23 cellular contexts compared by ENCODE assay signal in the genomic region with DNA sequence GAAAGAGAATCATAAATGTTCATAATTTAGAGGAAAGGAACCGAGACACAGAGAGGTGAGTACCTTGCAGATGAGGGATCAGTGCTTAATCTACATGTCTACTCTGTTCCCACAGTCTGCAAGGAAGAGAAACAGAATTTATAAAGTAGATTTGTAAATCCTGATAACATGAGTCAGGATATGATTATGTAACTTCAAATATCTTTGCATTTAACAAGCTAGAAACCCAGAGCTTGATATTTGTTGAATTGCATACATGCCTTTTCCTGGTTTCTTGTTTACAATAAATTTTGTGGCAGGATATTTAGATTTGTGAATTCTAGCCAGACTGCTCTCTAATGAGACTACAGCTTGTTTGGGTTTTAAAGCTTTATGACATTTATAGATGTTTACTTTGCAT.
DNase-seq lines count a peak whose midpoint lies in the region; TF ChIP-seq lines count a peak whose summit lies in the region.
"Had no signal": no experiment of that assay in that cellular context is flagged by ENCODE, and none has a peak within 500 bp of the region (broad histone marks: within the 10 kb centered on the region; RNA-seq: fewer than 3 reads in every experiment).

No MANE protein-coding gene starts in this region.

- TF ChIP-seq CTCF in BJ (IDR thresholded peaks at IDR 0.05; ENCODE audit: insufficient read depth, low read depth, low read length) (no peak), choroid plexus epithelial cell (conservative IDR thresholded peaks at IDR 0.05; ENCODE audit: low read depth, low read length) (no peak), thyroid gland (IDR thresholded peaks at IDR 0.05) (no peak)

- H3K9ac ChIP-seq in muscle layer of colon (ENCODE audit: low read length) = no peak overlapping the region

- peak; percentile 36 for DNase-seq in BJ (ENCODE audit: low read depth)
- peak; percentile 17 for DNase-seq in LHCN-M2 (ENCODE audit: low read depth)
- DNase-seq in choroid plexus epithelial cell (ENCODE audit: low read depth) = peak; percentile 69
- no peak for DNase-seq in NCI-H748 treated with DMSO at 0.1 percent for 48 hours (lab: John Stamatoyannopoulos, UW)
- DNase-seq in amniotic stem cell (lab: John Stamatoyannopoulos, UW) = no peak
- no peak for DNase-seq in thyroid gland
- no peak for DNase-seq in activated effector memory CD4-positive, alpha-beta T cell treated with Interleukin-2 at 50 U/mL for 16 hours
- DNase-seq: activated B cell treated with CpG ODN at 0.5 μM for 24 hours; activated CD4-positive, alpha-beta memory T cell treated with anti-CD3 and anti-CD28 coated beads, Interleukin-2, amount 10 ng/mL, durations not matched to agents 7 days and 5 days; activated naive CD4-positive, alpha-beta T cell treated with anti-CD3 and anti-CD28 coated beads, Interleukin-2, amount 10 ng/mL, durations not matched to agents 7 days and 5 days; activated T-cell treated with anti-CD3 and anti-CD28 coated beads, Interleukin-2, amount 50 U/mL, for 1 hour; DND-41; gastrocnemius medialis; Kasumi-1; left cardiac atrium; NCI-H1105 treated with DMSO at 0.1 percent for 48 hours; NCI-H2107; OCI-M1; stimulated activated CD4-positive, alpha-beta T cell treated with anti-CD3 and anti-CD28 coated beads, Interleukin-4, amount 100 ng/mL, for 24 hours had no signal

- H3K27ac ChIP-seq in muscle layer of colon (ENCODE audit: low read depth, low read length) (peak overlapping the region; percentile 48), thyroid gland (no peak overlapping the region)
- H3K27ac ChIP-seq: gastrocnemius medialis, SJSA1, skin epidermis had no signal

- H3K27me3 ChIP-seq in BJ (ENCODE audit: control insufficient read depth, insufficient read depth, low read length) (no peaks in the 10 kb centered on the region), muscle layer of colon (ENCODE audit: control insufficient read depth in 1 of 2, insufficient read depth in 2 of 2, low read length in 2 of 2) (no peaks in the 10 kb centered on the region), thyroid gland (no peaks in the 10 kb centered on the region)
- H3K27me3 ChIP-seq: gastrocnemius medialis, SJSA1 had no signal

- H3K4me3 ChIP-seq in BJ (ENCODE audit: low read depth, low read length) (no peak overlapping the region), choroid plexus epithelial cell (ENCODE audit: low read depth, low read length) (no peak overlapping the region), muscle layer of colon (ENCODE audit: low read depth in 1 of 2, low read length in 2 of 2) (no peak overlapping the region), thyroid gland (replicated peaks in 1 of 3) (no peak overlapping the region)
- H3K4me3 ChIP-seq: gastrocnemius medialis, GM23338, SJSA1, skin epidermis had no signal

- CTCF ChIA-PET in BJ (lab: Yijun Ruan, JAX) = no interaction called here

- H3K9me3 ChIP-seq in muscle layer of colon (ENCODE audit: low read length) = no peaks in the 10 kb centered on the region
- H3K9me3 ChIP-seq in thyroid gland = no peaks in the 10 kb centered on the region
- H3K9me3 ChIP-seq: gastrocnemius medialis, SJSA1 had no signal

- WGBS in thyroid gland, 2 donors = 88 to 90% methylated on average over 1 of the region's 1 CpG

- H3K36me3 ChIP-seq in BJ (ENCODE audit: control insufficient read depth, insufficient read depth, low read length) (no peaks in the 10 kb centered on the region), muscle layer of colon (ENCODE audit: insufficient read depth, low read length) (no peaks in the 10 kb centered on the region), thyroid gland (no peaks in the 10 kb centered on the region)
- H3K36me3 ChIP-seq: gastrocnemius medialis, SJSA1 had no signal

- peaks cover 42% of the 10 kb centered on the region for H3K4me1 ChIP-seq in muscle layer of colon (ENCODE audit: insufficient read depth, low read length)
- no peaks in the 10 kb centered on the region for H3K4me1 ChIP-seq in thyroid gland
- H3K4me1 ChIP-seq: gastrocnemius medialis had no signal

- no peak for TF ChIP-seq POLR2A in thyroid gland (IDR thresholded peaks at IDR 0.05)

- intact Hi-C loops in thyroid gland (cut with DNase I) = no loop called here

- POLR2A ChIA-PET in BJ (lab: Charles Lee) = no interaction called here

Comparison
In these comparisons a context has a peak if more than half of its experiments do, and no peak if none do; other contexts are left out.
1. DNase-seq: peak in BJ (single experiment), LHCN-M2 (single experiment) and choroid plexus epithelial cell (single experiment); none in NCI-H748 treated with DMSO at 0.1 percent for 48 hours (single experiment), amniotic stem cell (single experiment), thyroid gland (0 of 2) and activated effector memory CD4-positive, alpha-beta T cell treated with Interleukin-2 at 50 U/mL for 16 hours (single experiment).